In the genomic region with DNA sequence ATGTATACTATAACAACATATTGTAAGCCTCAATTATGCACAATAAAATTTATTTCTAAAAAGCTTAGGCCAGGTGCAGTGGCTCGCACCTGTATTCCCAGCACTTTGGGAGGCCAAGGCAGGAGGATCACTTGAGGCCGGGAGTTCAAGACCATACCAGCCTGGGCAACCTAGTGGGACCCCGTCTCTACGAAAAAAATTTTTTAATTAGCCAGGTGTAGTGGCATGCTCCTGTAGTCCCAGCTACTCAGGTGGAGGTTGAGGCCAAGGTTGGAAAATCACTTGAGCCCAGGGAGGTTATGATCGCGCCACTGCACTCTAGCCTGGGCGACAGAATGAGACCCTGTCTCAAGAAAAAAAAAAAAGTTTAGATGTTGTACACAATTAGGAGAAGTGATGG, we compare ENCODE assay signal across 10 cellular contexts. TPM values are rescaled to one million over a fixed set of nuclear protein-coding genes. Genes with fewer than 3 reads are reported as not detected.
DNase-seq lines count a peak whose midpoint lies in the region; ATAC-seq, FAIRE-seq and TF ChIP-seq lines count a peak whose summit lies in the region.
"Had no signal": no experiment of that assay in that cellular context is flagged by ENCODE, and none has a peak within 500 bp of the region (broad histone marks: within the 10 kb centered on the region; RNA-seq: fewer than 3 reads in every experiment).

No MANE protein-coding gene starts in this region.

- H3K27me3 ChIP-seq in endothelial cell of umbilical vein (ENCODE audit: control insufficient read depth in 2 of 2, insufficient read depth in 2 of 2, low read length in 2 of 2), result no peaks in the 10 kb centered on the region
- H3K27me3 ChIP-seq in stomach, result no peaks in the 10 kb centered on the region
- H3K27me3 ChIP-seq in adrenal gland, result no peaks in the 10 kb centered on the region
- H3K27me3 ChIP-seq: tibial nerve had no signal

- no peak for TF ChIP-seq POLR2A in endothelial cell of umbilical vein (IDR thresholded peaks at IDR 0.05; ENCODE audit: low read depth, low read length)
- no peak for TF ChIP-seq POLR2A in stomach (IDR thresholded peaks at IDR 0.05)
- no peak for TF ChIP-seq POLR2A in adrenal gland (IDR thresholded peaks at IDR 0.05)

- DNase-seq in activated naive CD4-positive, alpha-beta T cell treated with Interleukin-2 at 50 U/mL for 16 hours, result no peak
- DNase-seq in endothelial cell of umbilical vein (ENCODE audit: low read depth, low spot score) (no peak), stomach (no peak), adrenal gland (no peak), iPS-NIHi11 (ENCODE audit: low spot score) (no peak)
- DNase-seq: WERI-Rb-1 had no signal

- no peaks in the 10 kb centered on the region for H3K9me1 ChIP-seq in endothelial cell of umbilical vein (replicated peaks; ENCODE audit: control insufficient read depth, extremely low read depth, insufficient read depth, low read length)

- peak overlapping the region; percentile 15 for H3K4me3 Mint-ChIP-seq in activated naive CD4-positive, alpha-beta T cell treated with anti-CD3 and anti-CD28 coated beads, Interleukin-2, amount 50 U/mL, for 24 hours

- 75 to 91% (median 85%) methylated on average over 7 of the region's 7 CpGs for WGBS in stomach, 5 donors
- WGBS in adrenal gland, 4 donors, result 77 to 88% (median 81%) methylated on average over 6 to 7 of the region's 7 CpGs

- peaks cover 54% of the 10 kb centered on the region for H3K4me1 Mint-ChIP-seq in activated naive CD4-positive, alpha-beta T cell treated with anti-CD3 and anti-CD28 coated beads, Interleukin-2, amount 50 U/mL, for 24 hours

- peak overlapping the region; percentile 60 for H3K4me2 ChIP-seq in endothelial cell of umbilical vein (ENCODE audit: insufficient read depth, low read length)

- H3K79me2 ChIP-seq in endothelial cell of umbilical vein (ENCODE audit: control insufficient read depth, insufficient read depth, low read length), result peaks cover 15% of the 10 kb centered on the region

- H2AFZ ChIP-seq in endothelial cell of umbilical vein (ENCODE audit: low read depth, low read length), result no peak overlapping the region

- peak overlapping the region; percentile 91 for H3K27ac Mint-ChIP-seq in activated naive CD4-positive, alpha-beta T cell treated with anti-CD3 and anti-CD28 coated beads, Interleukin-2, amount 50 U/mL, for 24 hours

- no peaks in the 10 kb centered on the region for H4K20me1 ChIP-seq in endothelial cell of umbilical vein (replicated peaks; ENCODE audit: control insufficient read depth, extremely low read depth, insufficient read depth, low read length)

- H3K9me3 Mint-ChIP-seq in activated naive CD4-positive, alpha-beta T cell treated with anti-CD3 and anti-CD28 coated beads, Interleukin-2, amount 50 U/mL, for 24 hours, result no peaks in the 10 kb centered on the region

- TF ChIP-seq EP300 in stomach (IDR thresholded peaks at IDR 0.05), result no peak

- no peak overlapping the region for H3K9ac ChIP-seq in endothelial cell of umbilical vein (replicated peaks; ENCODE audit: extremely low read depth, insufficient read depth, low read length)

- ATAC-seq in SK-N-SH treated with all-trans-retinoic acid at 6 μM for 48 hours, result no peak
- ATAC-seq in HG03442 (IDR thresholded peaks at IDR 0.05; ENCODE audit: unreplicated experiment), result no peak

- H3K4me3 ChIP-seq in endothelial cell of umbilical vein (replicated peaks in 1 of 3; ENCODE audit: insufficient read depth in 1 of 3, low read depth in 1 of 3, low read length in 3 of 3) (no peak overlapping the region), stomach (no peak overlapping the region), adrenal gland (no peak overlapping the region)

- peaks cover 48% of the 10 kb centered on the region for H3K4me1 ChIP-seq in endothelial cell of umbilical vein (ENCODE audit: control insufficient read depth, extremely low read depth, insufficient read depth, low read length)
- H3K4me1 ChIP-seq in stomach, result peaks cover 4 to 62% (median 18%) of the 10 kb centered on the region in 4 donors
- H3K4me1 ChIP-seq in adrenal gland (replicated peaks in 1 of 2), result peaks cover 22 to 41% of the 10 kb centered on the region in 2 donors

- H3K27me3 Mint-ChIP-seq in activated naive CD4-positive, alpha-beta T cell treated with anti-CD3 and anti-CD28 coated beads, Interleukin-2, amount 50 U/mL, for 24 hours, result no peaks in the 10 kb centered on the region

- H3K9me3 ChIP-seq in endothelial cell of umbilical vein (replicated peaks; ENCODE audit: control insufficient read depth, insufficient read depth, low read length), result no peaks in the 10 kb centered on the region
- H3K9me3 ChIP-seq in stomach, result no peaks in the 10 kb centered on the region
- no peaks in the 10 kb centered on the region for H3K9me3 ChIP-seq in adrenal gland (replicated peaks in 1 of 3)
- H3K9me3 ChIP-seq: tibial nerve had no signal

- peak overlapping the region; percentile 100 for H3K27ac ChIP-seq in endothelial cell of umbilical vein (ENCODE audit: insufficient read depth, low read depth, low read length)
- peak overlapping the region in 3 of 5 donors; percentile 64 to 73 (median 68) for H3K27ac ChIP-seq in stomach
- peak overlapping the region in 1 of 5 donors; percentile 78 for H3K27ac ChIP-seq in adrenal gland
- H3K27ac ChIP-seq: WERI-Rb-1 had no signal

- no TSS peak for BruUV-seq in endothelial cell of umbilical vein (replicated peaks; lab: Mats Ljungman, UMichigan)

- H3K36me3 ChIP-seq in endothelial cell of umbilical vein (ENCODE audit: control insufficient read depth in 2 of 2, extremely low read depth in 1 of 2, insufficient read depth in 2 of 2, low read length in 2 of 2) (no peaks in the 10 kb centered on the region), stomach (peaks cover 0 to 10% (median 4%) of the 10 kb centered on the region in 4 donors), adrenal gland (replicated peaks in 1 of 2) (no peaks in the 10 kb centered on the region)

- intact Hi-C loops in endothelial cell of umbilical vein (cut with micrococcal nuclease) (loop anchor here (1.0 kb wide), 2 partner anchors 90 to 106 kb away; no protein-coding TSS in a partner anchor), stomach (cut with DNase I; ENCODE audit: low total_unique reads) (loop anchor here (10.0 kb wide), 1 partner anchor 112 kb away; no protein-coding TSS in a partner anchor), adrenal gland (cut with DNase I) (no loop called here)

- TF ChIP-seq CTCF in endothelial cell of umbilical vein (IDR thresholded peaks at IDR 0.05; ENCODE audit: extremely low read depth in 1 of 2, insufficient read depth in 1 of 2, low read depth in 1 of 2, low read length in 2 of 2) (no peak), stomach (IDR thresholded peaks at IDR 0.05) (no peak), adrenal gland (IDR thresholded peaks at IDR 0.05) (no peak)

- CTCF ChIA-PET in endothelial cell of umbilical vein (lab: Charles Lee), result interaction anchor here (0.7 to 5.1 kb wide), 15 partner anchors 17 to 161 kb away, joined by 3 to 110 read pairs (median 5); no protein-coding TSS in a partner anchor

- POLR2A ChIA-PET in endothelial cell of umbilical vein (lab: Charles Lee), result interaction anchor here (0.6 to 4.8 kb wide), 3 partner anchors 89 to 491 kb away, joined by 3 to 224 read pairs (median 14); no protein-coding TSS in a partner anchor

- dilution Hi-C loops in endothelial cell of umbilical vein (cut with MboI; ENCODE audit: extremely low pct_ligation_motif_present, low sequenced_read_pairs), result no loop called here

- FAIRE-seq in endothelial cell of umbilical vein (lab: Jason Lieb, UNC), result no peak

- H3K36me3 Mint-ChIP-seq in activated naive CD4-positive, alpha-beta T cell treated with anti-CD3 and anti-CD28 coated beads, Interleukin-2, amount 50 U/mL, for 24 hours, result peaks cover 6% of the 10 kb centered on the region

TF ChIP-seq in SK-N-SH treated with all-trans-retinoic acid at 6 μM for 48 hours, 23 proteins besides CTCF, POLR2A, EP300 and RAD21:
- TF ChIP-seq CSDC2 (CRISPR knock-in tag; IDR thresholded peaks at IDR 0.05) (0 out of 2 replicates have a peak, but pooled peaks have one; percentile 44), SNAI2 (CRISPR knock-in tag; IDR thresholded peaks at IDR 0.05) (no peak), ZC3H10 (CRISPR knock-in tag; IDR thresholded peaks at IDR 0.05) (no peak)
TF ChIP-seq in SK-N-SH treated with all-trans-retinoic acid at 6 μM for 48 hours: peak in this region for 1.

TF ChIP-seq in endothelial cell of umbilical vein, 7 proteins besides CTCF, POLR2A, EP300 and RAD21 (continues in another document):
- no peak for TF ChIP-seq JUN (IDR thresholded peaks at IDR 0.05; ENCODE audit: borderline replicate concordance, insufficient read depth, insufficient read length, low read depth)
- no peak for TF ChIP-seq FOS (IDR thresholded peaks at IDR 0.05; ENCODE audit: borderline replicate concordance, insufficient read depth, low read length)
- no peak for TF ChIP-seq EZH2 (IDR thresholded peaks at IDR 0.05; ENCODE audit: borderline replicate concordance, low read depth, low read length, severe bottlenecking)
- no peak for TF ChIP-seq MYC (IDR thresholded peaks at IDR 0.05; ENCODE audit: low read depth, low read length)

RNA-seq across cellular contexts. Expression of a gene that starts 45.5 kb away (rescaled TPM):
- total RNA-seq in endothelial cell of umbilical vein, result 270 and 321 TPM in 2 replicates
- polyA plus RNA-seq in endothelial cell of umbilical vein, result 121 and 138 TPM in 2 replicates
- polyA plus RNA-seq in endothelial cell of umbilical vein (2011; cell fraction: cytosol; rRNA removed), result 82.1 and 129 TPM in 2 replicates
- polyA plus RNA-seq in endothelial cell of umbilical vein (2011; cell fraction: nucleus; rRNA removed), result 480 and 810 TPM in 2 replicates
- polyA plus RNA-seq in endothelial cell of umbilical vein (2012), result 259 and 273 TPM in 2 replicates
- 581 and 744 TPM in 2 replicates for polyA minus RNA-seq in endothelial cell of umbilical vein
- polyA minus RNA-seq in endothelial cell of umbilical vein (2011; cell fraction: cytosol; rRNA and poly(A)+ RNA removed), result 54.0 TPM
- polyA minus RNA-seq in endothelial cell of umbilical vein (2011; cell fraction: nucleus; rRNA and poly(A)+ RNA removed), result 786 and 1,192 TPM in 2 replicates
- total RNA-seq in stomach, result 100 to 1,000 TPM; 107 to 562 (median 214) TPM
- 100 to 1,000 TPM in 1 of 3 donors, 10 to 100 TPM in 2; 24.4 to 160 (median 51.6) TPM for polyA plus RNA-seq in stomach
- 100 to 1,000 TPM in 7 of 8 donors, 10 to 100 TPM in 1; 52.4 to 335 (median 184) TPM for total RNA-seq in adrenal gland
- polyA plus RNA-seq in adrenal gland, result 100 to 1,000 TPM; 118 to 137 (median 123) TPM

RNA-seq across cellular contexts. Expression of a gene that starts 45.7 kb away (rescaled TPM):
- total RNA-seq in endothelial cell of umbilical vein (40.1 and 41.2 TPM in 2 replicates), stomach (100 to 1,000 TPM in 1 of 5 donors, 10 to 100 TPM in 3, 1 to 10 TPM in 1; 4.3 to 107 (median 14.1) TPM), adrenal gland (10 to 100 TPM; 17.9 to 61.7 (median 26.2) TPM)
- polyA plus RNA-seq in endothelial cell of umbilical vein (40.0 and 46.7 TPM in 2 replicates), stomach (10 to 100 TPM; 20.2 to 38.0 (median 30.2) TPM), adrenal gland (10 to 100 TPM; 30.8 to 96.7 (median 68.5) TPM)
- 67.8 and 71.1 TPM in 2 replicates for polyA plus RNA-seq in endothelial cell of umbilical vein (2011; cell fraction: cytosol; rRNA removed)
- 35.3 and 44.1 TPM in 2 replicates for polyA plus RNA-seq in endothelial cell of umbilical vein (2011; cell fraction: nucleus; rRNA removed)
- polyA plus RNA-seq in endothelial cell of umbilical vein (2012), result 66.7 and 78.1 TPM in 2 replicates
- polyA minus RNA-seq in endothelial cell of umbilical vein, result 49.5 and 59.7 TPM in 2 replicates
- 13.0 TPM for polyA minus RNA-seq in endothelial cell of umbilical vein (2011; cell fraction: cytosol; rRNA and poly(A)+ RNA removed)
- polyA minus RNA-seq in endothelial cell of umbilical vein (2011; cell fraction: nucleus; rRNA and poly(A)+ RNA removed), result 13.7 and 17.6 TPM in 2 replicates

Comparison
In these comparisons a context has a peak if more than half of its experiments do, and no peak if none do; other contexts are left out.
1. intact Hi-C loops: an anchor here in endothelial cell of umbilical vein (1.0 kb wide) and stomach (10.0 kb wide); none called in adrenal gland.